Comparison of ENCODE assay signal across 22 cellular contexts in genomic region chr16:55570159-55570558, GRCh38. TPM values are rescaled to one million over a fixed set of nuclear protein-coding genes. Genes with fewer than 3 reads are reported as not detected.
"Had no signal": no experiment of that assay in that cellular context is flagged by ENCODE, and none has a peak within 500 bp of the region (broad histone marks: within the 10 kb centered on the region; RNA-seq: fewer than 3 reads in every experiment).

No MANE protein-coding gene starts in this region.

- H3K27me3 ChIP-seq: SJSA1 had no signal

- ATAC-seq: Panc1, PC-3 had no signal

- H3K9me3 ChIP-seq: MG63, SJSA1 had no signal

- DNase-seq: Karpas-422, KG1, MG63, NCI-H1092, NCI-H1105 treated with DMSO at 0.1 percent for 48 hours, NCI-H1417 treated with DMSO at 0.1 percent for 48 hours, NCI-H187, NCI-H2029, NCI-H2081 treated with DMSO at 0.1 percent for 48 hours, NCI-H2171, NCI-H226, NCI-H446, NCI-H510A, NCI-H524 treated with DMSO at 0.1 percent for 48 hours, NCI-H69, NCI-H774, PC-3, Right ventricle myocardium superior, SIG-M5 had no signal

- H3K4me3 ChIP-seq: MG63, SJSA1, SK-N-MC had no signal

- H3K36me3 ChIP-seq: MG63, SJSA1 had no signal

- H3K27ac ChIP-seq: SJSA1, SK-N-MC had no signal

RNA-seq across cellular contexts. Expression of gene CAPNS2, which starts 3.7 kb away (rescaled TPM):
- total RNA-seq: Right ventricle myocardium superior, SJSA1 had no signal
